18 cellular contexts compared by ENCODE assay signal in genomic region chr13:63288576-63288975, GRCh38.
"Had no signal": no experiment of that assay in that cellular context is flagged by ENCODE, and none has a peak within 500 bp of the region (broad histone marks: within the 10 kb centered on the region; RNA-seq: fewer than 3 reads in every experiment).

No MANE protein-coding gene starts in this region.

- H3K27ac Mint-ChIP-seq: activated CD8-positive, alpha-beta memory T cell treated with anti-CD3 and anti-CD28 coated beads, Interleukin-2, amount 10 ng/mL, durations not matched to agents 7 days and 5 days; activated naive CD8-positive, alpha-beta T cell treated with anti-CD3 and anti-CD28 coated beads for 36 hours; immature natural killer cell; progenitor cell of endocrine pancreas; stimulated activated naive B cell treated with anti-CD40 and anti-IgM and Interleukin-4, amounts not matched to agents 10 μg/mL and 1 μg/mL and 100 μg/mL, for 72 hours had no signal

- H3K27ac ChIP-seq: ascending aorta, cardiac muscle cell, colonic mucosa had no signal

- H3K4me3 ChIP-seq: ascending aorta, cardiac muscle cell, colonic mucosa, lung had no signal

- DNase-seq: activated CD8-positive, alpha-beta memory T cell treated with anti-CD3 and anti-CD28 coated beads, Interleukin-2, amount 10 ng/mL, durations not matched to agents 7 days and 5 days; activated gamma-delta T cell treated with Interleukin-2 at 50 U/mL for 16 hours; activated naive CD8-positive, alpha-beta T cell treated with anti-CD3 and anti-CD28 coated beads for 36 hours; activated T-cell treated with anti-CD3 and anti-CD28 coated beads, Interleukin-2, amount 50 U/mL, for 48 hours; colonic mucosa; effector CD4-positive, alpha-beta T cell; glutamatergic neuron; immature natural killer cell; left colon; naive B cell; right cardiac atrium; stimulated activated naive B cell treated with anti-CD40 and anti-IgM and Interleukin-4, amounts not matched to agents 10 μg/mL and 1 μg/mL and 100 μg/mL, for 72 hours; substantia nigra; trophoblast cell had no signal

- H3K27me3 Mint-ChIP-seq: activated CD8-positive, alpha-beta memory T cell treated with anti-CD3 and anti-CD28 coated beads, Interleukin-2, amount 10 ng/mL, durations not matched to agents 7 days and 5 days; activated naive CD8-positive, alpha-beta T cell treated with anti-CD3 and anti-CD28 coated beads for 36 hours; naive B cell; progenitor cell of endocrine pancreas; stimulated activated naive B cell treated with anti-CD40 and anti-IgM and Interleukin-4, amounts not matched to agents 10 μg/mL and 1 μg/mL and 100 μg/mL, for 72 hours had no signal

- H3K27me3 ChIP-seq: ascending aorta, cardiac muscle cell, colonic mucosa had no signal

- ATAC-seq: activated CD8-positive, alpha-beta memory T cell treated with anti-CD3 and anti-CD28 coated beads, Interleukin-2, amount 10 ng/mL, durations not matched to agents 7 days and 5 days; left colon; right cardiac atrium; stimulated activated naive B cell treated with anti-CD40 and anti-IgM and Interleukin-4, amounts not matched to agents 10 μg/mL and 1 μg/mL and 100 μg/mL, for 72 hours had no signal

- H3K9me3 ChIP-seq: ascending aorta, colonic mucosa had no signal

- H3K36me3 ChIP-seq: ascending aorta, cardiac muscle cell, colonic mucosa had no signal

- H3K4me1 ChIP-seq: ascending aorta, colonic mucosa had no signal

- H3K4me1 Mint-ChIP-seq: activated CD8-positive, alpha-beta memory T cell treated with anti-CD3 and anti-CD28 coated beads, Interleukin-2, amount 10 ng/mL, durations not matched to agents 7 days and 5 days; activated naive CD8-positive, alpha-beta T cell treated with anti-CD3 and anti-CD28 coated beads for 36 hours; immature natural killer cell; naive B cell; stimulated activated naive B cell treated with anti-CD40 and anti-IgM and Interleukin-4, amounts not matched to agents 10 μg/mL and 1 μg/mL and 100 μg/mL, for 72 hours had no signal

- H3K4me3 Mint-ChIP-seq: activated CD8-positive, alpha-beta memory T cell treated with anti-CD3 and anti-CD28 coated beads, Interleukin-2, amount 10 ng/mL, durations not matched to agents 7 days and 5 days; activated naive CD8-positive, alpha-beta T cell treated with anti-CD3 and anti-CD28 coated beads for 36 hours; immature natural killer cell; naive B cell; stimulated activated naive B cell treated with anti-CD40 and anti-IgM and Interleukin-4, amounts not matched to agents 10 μg/mL and 1 μg/mL and 100 μg/mL, for 72 hours had no signal
